ENCODE assay signal across 10 cellular contexts in genomic region chr2:191933307-191934105, GRCh38.
DNase-seq lines count a peak whose midpoint lies in the region; ATAC-seq and TF ChIP-seq lines count a peak whose summit lies in the region.
"Had no signal": no experiment of that assay in that cellular context is flagged by ENCODE, and none has a peak within 500 bp of the region (broad histone marks: within the 10 kb centered on the region; RNA-seq: fewer than 3 reads in every experiment).

No MANE protein-coding gene starts in this region.

- no peak overlapping the region for H3K4me3 Mint-ChIP-seq in T-helper 2 cell treated with Interferon-gamma antibody and Interleukin-4, amounts not matched to agents 5 μg/mL and 100 μg/mL, for 36 hours
- no peak overlapping the region for H3K4me3 Mint-ChIP-seq in progenitor cell of endocrine pancreas (ENCODE audit: low read depth)
- no peak overlapping the region for H3K4me3 Mint-ChIP-seq in CD4-positive, alpha-beta T cell

- intact Hi-C loops in left lung (cut with DNase I) = no loop called here
- intact Hi-C loops in CD4-positive, alpha-beta T cell (cut with DNase I, micrococcal nuclease) = no loop called here

- H3K27me3 Mint-ChIP-seq in T-helper 2 cell treated with Interferon-gamma antibody and Interleukin-4, amounts not matched to agents 5 μg/mL and 100 μg/mL, for 36 hours (ENCODE audit: low read depth) = peaks cover 7% of the 10 kb centered on the region
- no peaks in the 10 kb centered on the region for H3K27me3 Mint-ChIP-seq in progenitor cell of endocrine pancreas
- peaks cover 29% of the 10 kb centered on the region for H3K27me3 Mint-ChIP-seq in CD4-positive, alpha-beta T cell

- peak; percentile 93 for ATAC-seq in GM21737 (IDR thresholded peaks at IDR 0.05; ENCODE audit: unreplicated experiment)
- ATAC-seq in HG03565 (IDR thresholded peaks at IDR 0.05; ENCODE audit: unreplicated experiment) = peak; percentile 88
- no peak for ATAC-seq in left lung
- no peak for ATAC-seq in CD4-positive, alpha-beta T cell (ENCODE audit: poor library complexity)

- H3K9me3 Mint-ChIP-seq in T-helper 2 cell treated with Interferon-gamma antibody and Interleukin-4, amounts not matched to agents 5 μg/mL and 100 μg/mL, for 36 hours = no peaks in the 10 kb centered on the region
- no peaks in the 10 kb centered on the region for H3K9me3 Mint-ChIP-seq in progenitor cell of endocrine pancreas (ENCODE audit: low read depth)
- H3K9me3 Mint-ChIP-seq in CD4-positive, alpha-beta T cell = no peaks in the 10 kb centered on the region

- DNase-seq in T-helper 2 cell treated with Interferon-gamma antibody and Interleukin-4, amounts not matched to agents 5 μg/mL and 100 μg/mL, for 36 hours (ENCODE audit: low spot score) = peak; percentile 16
- DNase-seq in T-helper 2 cell (no peak), progenitor cell of endocrine pancreas (ENCODE audit: low spot score, unreplicated experiment) (no peak), left lung (no peak), G401 (ENCODE audit: low spot score) (no peak)
- no peak for DNase-seq in CD4-positive, alpha-beta T cell
- DNase-seq: anterior cingulate cortex, SK-N-SH had no signal

- H3K9me3 ChIP-seq in left lung = no peaks in the 10 kb centered on the region
- H3K9me3 ChIP-seq in CD4-positive, alpha-beta T cell (ENCODE audit: control insufficient read depth, low read length) = no peaks in the 10 kb centered on the region
- H3K9me3 ChIP-seq: SK-N-SH had no signal

- no peak for TF ChIP-seq CTCF in progenitor cell of endocrine pancreas (IDR thresholded peaks at IDR 0.05; ENCODE audit: unreplicated experiment)
- no peak for TF ChIP-seq CTCF in left lung (IDR thresholded peaks at IDR 0.05)
- TF ChIP-seq CTCF in CD4-positive, alpha-beta T cell (IDR thresholded peaks at IDR 0.05) = no peak

- no peaks in the 10 kb centered on the region for H3K36me3 ChIP-seq in left lung

- CTCF ChIA-PET in CD4-positive, alpha-beta T cell (lab: Charles Lee) = no interaction called here

- H3K27ac ChIP-seq in left lung = no peak overlapping the region
- no peak overlapping the region for H3K27ac ChIP-seq in CD4-positive, alpha-beta T cell (ENCODE audit: low read depth, low read length)

- no peaks in the 10 kb centered on the region for H3K36me3 Mint-ChIP-seq in T-helper 2 cell treated with Interferon-gamma antibody and Interleukin-4, amounts not matched to agents 5 μg/mL and 100 μg/mL, for 36 hours (ENCODE audit: low read depth)
- no peaks in the 10 kb centered on the region for H3K36me3 Mint-ChIP-seq in progenitor cell of endocrine pancreas (ENCODE audit: insufficient read depth)
- no peaks in the 10 kb centered on the region for H3K36me3 Mint-ChIP-seq in CD4-positive, alpha-beta T cell (ENCODE audit: low read depth)

- H3K4me1 Mint-ChIP-seq in T-helper 2 cell treated with Interferon-gamma antibody and Interleukin-4, amounts not matched to agents 5 μg/mL and 100 μg/mL, for 36 hours (ENCODE audit: low read depth) = no peaks in the 10 kb centered on the region
- H3K4me1 Mint-ChIP-seq in progenitor cell of endocrine pancreas (ENCODE audit: low read depth) = no peaks in the 10 kb centered on the region
- no peaks in the 10 kb centered on the region for H3K4me1 Mint-ChIP-seq in CD4-positive, alpha-beta T cell (ENCODE audit: low read depth)

- in situ Hi-C loops in G401 (cut with HindIII; ENCODE audit: low sequenced_read_pairs) = no loop called here

- POLR2A ChIA-PET in CD4-positive, alpha-beta T cell (lab: Charles Lee) = no interaction called here

- H3K27ac Mint-ChIP-seq in T-helper 2 cell treated with Interferon-gamma antibody and Interleukin-4, amounts not matched to agents 5 μg/mL and 100 μg/mL, for 36 hours = no peak overlapping the region
- peak overlapping the region; percentile 78 for H3K27ac Mint-ChIP-seq in progenitor cell of endocrine pancreas
- H3K27ac Mint-ChIP-seq in CD4-positive, alpha-beta T cell = no peak overlapping the region

- H3K4me3 ChIP-seq in left lung = no peak overlapping the region

- H3K4me1 ChIP-seq in left lung = peaks cover 0 to 10% of the 10 kb centered on the region in 2 donors

- H3K27me3 ChIP-seq in left lung = no peaks in the 10 kb centered on the region
- H3K27me3 ChIP-seq in CD4-positive, alpha-beta T cell (ENCODE audit: control insufficient read depth, insufficient read depth, low read length) = no peaks in the 10 kb centered on the region

Comparison
In these comparisons a context has a peak if more than half of its experiments do, and no peak if none do; other contexts are left out.
1. ATAC-seq: peak in GM21737 (single experiment) and HG03565 (single experiment); none in left lung (single experiment) and CD4-positive, alpha-beta T cell (single experiment).